Comparison of ENCODE assay signal across 1 cellular context in genomic region chr1:17999884-18000283, GRCh38.
TF ChIP-seq lines count a peak whose summit lies in the region.

No MANE protein-coding gene starts in this region.

TF ChIP-seq in H1, 55 proteins besides CTCF, POLR2A, EP300 and RAD21 (continued from another document):
- TF ChIP-seq POU5F1 (IDR thresholded peaks at IDR 0.05; ENCODE audit: low read depth, low read length), result no peak
